44 cellular contexts compared by ENCODE assay signal in genomic region chrX:143047511-143047910, GRCh38. TPM values are rescaled to one million over a fixed set of nuclear protein-coding genes. Genes with fewer than 3 reads are reported as not detected.
"Had no signal": no experiment of that assay in that cellular context is flagged by ENCODE, and none has a peak within 500 bp of the region (broad histone marks: within the 10 kb centered on the region; RNA-seq: fewer than 3 reads in every experiment).

No MANE protein-coding gene starts in this region.

- H3K27me3 ChIP-seq: adrenal gland, ascending aorta, body of pancreas, brain microvascular endothelial cell, cardiac muscle cell had no signal

- H3K27ac Mint-ChIP-seq: activated naive CD4-positive, alpha-beta T cell treated with anti-CD3 and anti-CD28 coated beads for 36 hours; activated naive CD4-positive, alpha-beta T cell treated with anti-CD3 and anti-CD28 coated beads, Interleukin-2, amount 10 ng/mL, durations not matched to agents 7 days and 5 days; activated naive CD4-positive, alpha-beta T cell treated with anti-CD3 and anti-CD28 coated beads, Interleukin-2, amount 50 U/mL, for 24 hours; activated naive CD4-positive, alpha-beta T cell treated with anti-CD3 and anti-CD28 coated beads, Interleukin-2, amount 50 U/mL, for 72 hours; activated naive CD8-positive, alpha-beta T cell; activated naive CD8-positive, alpha-beta T cell treated with anti-CD3 and anti-CD28 coated beads for 36 hours; activated naive CD8-positive, alpha-beta T cell treated with anti-CD3 and anti-CD28 coated beads, Interleukin-2, amount 10 ng/mL, durations not matched to agents 7 days and 5 days; activated naive CD8-positive, alpha-beta T cell treated with anti-CD3 and anti-CD28 coated beads, Interleukin-2, amount 50 U/mL, for 24 hours; activated T-cell treated with anti-CD3 and anti-CD28 coated beads, Interleukin-2, amount 50 U/mL, for 24 hours; activated T-cell treated with anti-CD3 and anti-CD28 coated beads, Interleukin-2, amount 50 U/mL, for 72 hours; activated T-helper 1 cell treated with anti-CD3 and anti-CD28 coated beads, Interleukin-12 subunit alpha, Interleukin-12 subunit beta, Interleukin-2, Interleukin-4 antibody, amounts not matched to agents 30 ng/mL and 10 ng/mL and 1 ng/mL, durations not matched to agents 14 hours and 24 hours and 36 hours; activated T-helper 17 cell treated with anti-CD3 and anti-CD28 coated beads, Interleukin-2, amount 50 U/mL, for 72 hours; activated T-helper 2 cell treated with anti-CD3 and anti-CD28 coated beads, Interferon-gamma antibody, Interleukin-2, Interleukin-4, amounts not matched to agents 10 μg/mL and 5 μg/mL and 100 μg/mL, durations not matched to agents 14 hours and 24 hours and 36 hours; brain had no signal

- H3K36me3 ChIP-seq: adrenal gland, ascending aorta, brain microvascular endothelial cell, breast epithelium, cardiac muscle cell had no signal

- H3K4me3 Mint-ChIP-seq: activated naive CD4-positive, alpha-beta T cell treated with anti-CD3 and anti-CD28 coated beads for 36 hours; activated naive CD4-positive, alpha-beta T cell treated with anti-CD3 and anti-CD28 coated beads, Interleukin-2, amount 10 ng/mL, durations not matched to agents 7 days and 5 days; activated naive CD4-positive, alpha-beta T cell treated with anti-CD3 and anti-CD28 coated beads, Interleukin-2, amount 50 U/mL, for 24 hours; activated naive CD8-positive, alpha-beta T cell; activated naive CD8-positive, alpha-beta T cell treated with anti-CD3 and anti-CD28 coated beads for 36 hours; activated naive CD8-positive, alpha-beta T cell treated with anti-CD3 and anti-CD28 coated beads, Interleukin-2, amount 10 ng/mL, durations not matched to agents 7 days and 5 days; activated naive CD8-positive, alpha-beta T cell treated with anti-CD3 and anti-CD28 coated beads, Interleukin-2, amount 50 U/mL, for 24 hours; activated T-cell treated with anti-CD3 and anti-CD28 coated beads, Interleukin-2, amount 50 U/mL, for 24 hours; activated T-cell treated with anti-CD3 and anti-CD28 coated beads, Interleukin-2, amount 50 U/mL, for 4 hours; activated T-cell treated with anti-CD3 and anti-CD28 coated beads, Interleukin-2, amount 50 U/mL, for 72 hours; activated T-helper 1 cell treated with anti-CD3 and anti-CD28 coated beads, Interleukin-12 subunit alpha, Interleukin-12 subunit beta, Interleukin-2, Interleukin-4 antibody, amounts not matched to agents 30 ng/mL and 10 ng/mL and 1 ng/mL, durations not matched to agents 14 hours and 24 hours and 36 hours; activated T-helper 17 cell treated with anti-CD3 and anti-CD28 coated beads, Interleukin-2, amount 50 U/mL, for 72 hours; brain; central memory CD8-positive, alpha-beta T cell had no signal

- H3K9me3 ChIP-seq: adrenal gland, ascending aorta, body of pancreas had no signal

- H3K27ac ChIP-seq: adrenal gland, ascending aorta, body of pancreas, brain microvascular endothelial cell, breast epithelium, cardiac muscle cell had no signal

- H3K4me1 Mint-ChIP-seq: activated naive CD4-positive, alpha-beta T cell treated with anti-CD3 and anti-CD28 coated beads, Interleukin-2, amount 10 ng/mL, durations not matched to agents 7 days and 5 days; activated naive CD4-positive, alpha-beta T cell treated with anti-CD3 and anti-CD28 coated beads, Interleukin-2, amount 50 U/mL, for 24 hours; activated naive CD8-positive, alpha-beta T cell treated with anti-CD3 and anti-CD28 coated beads for 36 hours; activated naive CD8-positive, alpha-beta T cell treated with anti-CD3 and anti-CD28 coated beads, Interleukin-2, amount 10 ng/mL, durations not matched to agents 7 days and 5 days; activated naive CD8-positive, alpha-beta T cell treated with anti-CD3 and anti-CD28 coated beads, Interleukin-2, amount 50 U/mL, for 24 hours; activated T-helper 17 cell treated with anti-CD3 and anti-CD28 coated beads, Interleukin-2, amount 50 U/mL, for 72 hours; brain; central memory CD8-positive, alpha-beta T cell had no signal

- DNase-seq: activated effector memory CD4-positive, alpha-beta T cell treated with anti-CD3 and anti-CD28 coated beads, Interleukin-2, amount 50 U/mL, for 16 hours; activated effector memory CD4-positive, alpha-beta T cell treated with Interleukin-2 at 50 U/mL for 16 hours; activated gamma-delta T cell; activated gamma-delta T cell treated with Interleukin-2 at 50 U/mL for 16 hours; activated naive CD4-positive, alpha-beta T cell; activated naive CD4-positive, alpha-beta T cell treated with anti-CD3 and anti-CD28 coated beads for 36 hours; activated naive CD4-positive, alpha-beta T cell treated with anti-CD3 and anti-CD28 coated beads, Interleukin-2, amount 10 ng/mL, durations not matched to agents 7 days and 5 days; activated naive CD4-positive, alpha-beta T cell treated with anti-CD3 and anti-CD28 coated beads, Interleukin-2, amount 50 U/mL, for 16 hours; activated naive CD4-positive, alpha-beta T cell treated with Interleukin-2 at 50 U/mL for 16 hours; activated naive CD8-positive, alpha-beta T cell treated with anti-CD3 and anti-CD28 coated beads for 36 hours; activated naive CD8-positive, alpha-beta T cell treated with anti-CD3 and anti-CD28 coated beads, Interleukin-2, amount 10 ng/mL, durations not matched to agents 7 days and 5 days; activated naive CD8-positive, alpha-beta T cell treated with anti-CD3 and anti-CD28 coated beads, Interleukin-2, amount 50 U/mL, for 24 hours; activated T-cell treated with anti-CD3 and anti-CD28 coated beads for 4 hours; activated T-cell treated with anti-CD3 and anti-CD28 coated beads, Interleukin-2, amount 50 U/mL, for 1 hour; activated T-cell treated with anti-CD3 and anti-CD28 coated beads, Interleukin-2, amount 50 U/mL, for 24 hours; activated T-cell treated with anti-CD3 and anti-CD28 coated beads, Interleukin-2, amount 50 U/mL, for 4 hours; activated T-cell treated with anti-CD3 and anti-CD28 coated beads, Interleukin-2, amount 50 U/mL, for 48 hours; activated T-cell treated with anti-CD3 and anti-CD28 coated beads, Interleukin-2, amount 50 U/mL, for 72 hours; adrenal gland; amniotic stem cell; amygdala; anterior cingulate cortex; aorta; body of pancreas; brain microvascular endothelial cell; caudate nucleus; central memory CD4-positive, alpha-beta T cell; cerebellar nuclear complex had no signal

- H3K27me3 Mint-ChIP-seq: activated naive CD4-positive, alpha-beta T cell treated with anti-CD3 and anti-CD28 coated beads, Interleukin-2, amount 10 ng/mL, durations not matched to agents 7 days and 5 days; activated naive CD4-positive, alpha-beta T cell treated with anti-CD3 and anti-CD28 coated beads, Interleukin-2, amount 50 U/mL, for 24 hours; activated naive CD8-positive, alpha-beta T cell; activated naive CD8-positive, alpha-beta T cell treated with anti-CD3 and anti-CD28 coated beads for 36 hours; activated naive CD8-positive, alpha-beta T cell treated with anti-CD3 and anti-CD28 coated beads, Interleukin-2, amount 10 ng/mL, durations not matched to agents 7 days and 5 days; activated naive CD8-positive, alpha-beta T cell treated with anti-CD3 and anti-CD28 coated beads, Interleukin-2, amount 50 U/mL, for 24 hours; activated T-helper 17 cell treated with anti-CD3 and anti-CD28 coated beads, Interleukin-2, amount 50 U/mL, for 72 hours; brain; central memory CD8-positive, alpha-beta T cell had no signal

- FAIRE-seq: bronchial epithelial cell had no signal

- H3K9me3 Mint-ChIP-seq: activated naive CD4-positive, alpha-beta T cell treated with anti-CD3 and anti-CD28 coated beads, Interleukin-2, amount 50 U/mL, for 24 hours; activated naive CD8-positive, alpha-beta T cell treated with anti-CD3 and anti-CD28 coated beads, Interleukin-2, amount 10 ng/mL, durations not matched to agents 7 days and 5 days; activated T-helper 1 cell treated with anti-CD3 and anti-CD28 coated beads, Interleukin-12 subunit alpha, Interleukin-12 subunit beta, Interleukin-2, Interleukin-4 antibody, amounts not matched to agents 30 ng/mL and 10 ng/mL and 1 ng/mL, durations not matched to agents 14 hours and 24 hours and 36 hours had no signal

- ATAC-seq: activated naive CD4-positive, alpha-beta T cell treated with anti-CD3 and anti-CD28 coated beads, Interleukin-2, amount 50 U/mL, for 72 hours; activated naive CD8-positive, alpha-beta T cell treated with anti-CD3 and anti-CD28 coated beads, Interleukin-2, amount 50 U/mL, for 24 hours; activated T-cell treated with anti-CD3 and anti-CD28 coated beads, Interleukin-2, amount 50 U/mL, for 4 hours; activated T-cell treated with anti-CD3 and anti-CD28 coated beads, Interleukin-2, amount 50 U/mL, for 72 hours; activated T-helper 17 cell treated with anti-CD3 and anti-CD28 coated beads, Interleukin-2, amount 50 U/mL, for 72 hours; body of pancreas had no signal

- H3K4me1 ChIP-seq: adrenal gland, ascending aorta, body of pancreas, breast epithelium had no signal

- H3K36me3 Mint-ChIP-seq: activated naive CD4-positive, alpha-beta T cell treated with anti-CD3 and anti-CD28 coated beads, Interleukin-2, amount 10 ng/mL, durations not matched to agents 7 days and 5 days; activated naive CD4-positive, alpha-beta T cell treated with anti-CD3 and anti-CD28 coated beads, Interleukin-2, amount 50 U/mL, for 24 hours; activated naive CD4-positive, alpha-beta T cell treated with anti-CD3 and anti-CD28 coated beads, Interleukin-2, amount 50 U/mL, for 72 hours; activated naive CD8-positive, alpha-beta T cell; activated naive CD8-positive, alpha-beta T cell treated with anti-CD3 and anti-CD28 coated beads for 36 hours; activated naive CD8-positive, alpha-beta T cell treated with anti-CD3 and anti-CD28 coated beads, Interleukin-2, amount 10 ng/mL, durations not matched to agents 7 days and 5 days; brain had no signal

- H3K4me3 ChIP-seq: adrenal gland, ascending aorta, body of pancreas, breast epithelium, cardiac muscle cell had no signal

RNA-seq across cellular contexts. Expression of gene SPANXN4, which starts 21.8 kb away (rescaled TPM):
- total RNA-seq: activated naive CD4-positive, alpha-beta T cell treated with anti-CD3 and anti-CD28 coated beads for 36 hours; activated naive CD4-positive, alpha-beta T cell treated with anti-CD3 and anti-CD28 coated beads, Interleukin-2, amount 50 U/mL, for 72 hours; activated naive CD8-positive, alpha-beta T cell treated with anti-CD3 and anti-CD28 coated beads for 36 hours; activated naive CD8-positive, alpha-beta T cell treated with anti-CD3 and anti-CD28 coated beads, Interleukin-2, amount 10 ng/mL, durations not matched to agents 7 days and 5 days; activated T-cell treated with anti-CD3 and anti-CD28 coated beads, Interleukin-2, amount 50 U/mL, for 4 hours; activated T-cell treated with anti-CD3 and anti-CD28 coated beads, Interleukin-2, amount 50 U/mL, for 72 hours; activated T-helper 1 cell treated with anti-CD3 and anti-CD28 coated beads, Interleukin-12 subunit alpha, Interleukin-12 subunit beta, Interleukin-2, Interleukin-4 antibody, amounts not matched to agents 30 ng/mL and 10 ng/mL and 1 ng/mL, durations not matched to agents 14 hours and 24 hours and 36 hours; activated T-helper 17 cell treated with anti-CD3 and anti-CD28 coated beads, Interleukin-2, amount 50 U/mL, for 72 hours; activated T-helper 2 cell treated with anti-CD3 and anti-CD28 coated beads, Interferon-gamma antibody, Interleukin-2, Interleukin-4, amounts not matched to agents 10 μg/mL and 5 μg/mL and 100 μg/mL, durations not matched to agents 14 hours and 24 hours and 36 hours; adrenal gland; aorta; ascending aorta; body of pancreas; breast epithelium; bronchial epithelial cell; cardiac muscle cell; cardiac septum; cerebellum; chondrocyte had no signal
- polyA plus RNA-seq: adipose tissue, adrenal gland, aorta, cardiac muscle cell had no signal
